Comparison of ENCODE assay signal across 8 cellular contexts in genomic region chr12:124567673-124568373, GRCh38. TPM values are rescaled to one million over a fixed set of nuclear protein-coding genes. Genes with fewer than 3 reads are reported as not detected.
DNase-seq lines count a peak whose midpoint lies in the region; ATAC-seq and TF ChIP-seq lines count a peak whose summit lies in the region.

No MANE protein-coding gene starts in this region.

- ATAC-seq in HG03095 (IDR thresholded peaks at IDR 0.05; ENCODE audit: unreplicated experiment) (peak; percentile 40), activated B cell treated with CpG ODN at 0.5 μM for 24 hours (ENCODE audit: low read depth) (peak; percentile 66)

- no peaks in the 10 kb centered on the region for H3K9me3 Mint-ChIP-seq in activated B cell treated with CpG ODN at 0.5 μM for 24 hours

- H3K27me3 Mint-ChIP-seq in activated B cell treated with CpG ODN at 0.5 μM for 24 hours = no peaks in the 10 kb centered on the region

- POLR2A ChIA-PET in activated B cell treated with CpG ODN at 0.5 μM for 24 hours (lab: Charles Lee) = interaction anchor here (1.1 kb wide), 1 partner anchor 113 kb away, joined by 4 read pairs; no protein-coding TSS in a partner anchor

- intact Hi-C loops in activated B cell treated with CpG ODN at 0.5 μM for 24 hours (cut with micrococcal nuclease) = loop anchor here (1.0 to 10.0 kb wide), 13 partner anchors 23 to 1183 kb away; partner anchors contain the start of genes CCDC92, KMT5A, SCARB1 and ZNF664

- TF ChIP-seq CTCF in activated B cell treated with CpG ODN at 0.5 μM for 24 hours (IDR thresholded peaks at IDR 0.05) (no peak), cardiac fibroblast (IDR thresholded peaks at IDR 0.05; ENCODE audit: low read depth, low read length) (no peak)

- peak; percentile 54 for DNase-seq in NK-92 treated with Interleukin-12 subunit alpha and Interleukin-12 subunit beta, amount 100 ng/mL, for 24 hours (lab: John Stamatoyannopoulos, UW)
- no peak for DNase-seq in NK-92 (lab: John Stamatoyannopoulos, UW; ENCODE audit: unreplicated experiment)
- peak; percentile 72 for DNase-seq in NCI-H2196 treated with DMSO at 0.1 percent for 48 hours (lab: John Stamatoyannopoulos, UW; ENCODE audit: unreplicated experiment)
- peak; percentile 74 for DNase-seq in activated B cell treated with CpG ODN at 0.5 μM for 24 hours
- peak; percentile 97 to 99 for DNase-seq in cardiac fibroblast (ENCODE audit: low read depth in 2 of 2)
- peak; percentile 97 for DNase-seq in iris pigment epithelial cell (ENCODE audit: low read depth)
- DNase-seq in stimulated activated CD4-positive, alpha-beta T cell treated with anti-CD3 and anti-CD28 coated beads, Interleukin-12 subunit alpha, Interleukin-12 subunit beta, amount 100 ng/mL, for 24 hours (ENCODE audit: low read depth in 2 of 2) = peak; percentile 43 to 71

- peaks cover 44% of the 10 kb centered on the region for H3K4me1 Mint-ChIP-seq in activated B cell treated with CpG ODN at 0.5 μM for 24 hours

- H3K4me3 ChIP-seq in cardiac fibroblast (replicated peaks in 1 of 2; ENCODE audit: low read depth in 2 of 2, low read length in 2 of 2) = peak overlapping the region in 1 of 2 donors; percentile 18

- peaks cover 3% of the 10 kb centered on the region for H3K36me3 Mint-ChIP-seq in activated B cell treated with CpG ODN at 0.5 μM for 24 hours (ENCODE audit: low read depth)

- CTCF ChIA-PET in activated B cell treated with CpG ODN at 0.5 μM for 24 hours (lab: Charles Lee) = interaction anchor here (0.7 kb wide), 1 partner anchor 200 kb away, joined by 3 read pairs; no protein-coding TSS in a partner anchor

- H3K4me3 Mint-ChIP-seq in activated B cell treated with CpG ODN at 0.5 μM for 24 hours = peak overlapping the region; percentile 82

- H3K27ac Mint-ChIP-seq in activated B cell treated with CpG ODN at 0.5 μM for 24 hours = peak overlapping the region; percentile 84

RNA-seq across cellular contexts. Expression of gene NCOR2, which starts 0.4 kb away (rescaled TPM):
- 136 and 154 TPM in 2 replicates for total RNA-seq in activated B cell treated with CpG ODN at 0.5 μM for 24 hours
